Comparison of ENCODE assay signal across 1 cellular context in the genomic region with DNA sequence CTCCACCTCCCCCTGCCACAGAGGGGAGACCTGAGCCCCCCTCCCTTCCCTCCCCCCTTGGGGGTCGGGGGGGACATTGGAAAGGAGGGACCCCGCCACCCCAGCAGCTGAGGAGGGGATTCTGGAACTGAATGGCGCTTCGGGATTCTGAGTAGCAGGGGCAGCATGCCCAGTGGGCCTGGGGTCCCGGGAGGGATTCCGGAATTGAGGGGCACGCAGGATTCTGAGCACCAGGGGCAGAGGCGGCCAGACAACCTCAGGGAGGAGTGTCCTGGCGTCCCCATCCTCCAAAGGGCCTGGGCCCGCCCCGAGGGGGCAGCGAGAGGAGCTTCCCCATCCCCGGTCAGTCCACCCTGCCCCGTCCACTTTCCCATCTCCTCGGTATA.
TF ChIP-seq lines count a peak whose summit lies in the region.

No MANE protein-coding gene starts in this region.

TF ChIP-seq in endothelial cell of umbilical vein, 7 proteins besides CTCF, POLR2A, EP300 and RAD21:
- TF ChIP-seq FOS (IDR thresholded peaks at IDR 0.05; ENCODE audit: borderline replicate concordance, insufficient read depth, low read length) (no peak), JUN (IDR thresholded peaks at IDR 0.05; ENCODE audit: borderline replicate concordance, insufficient read depth, insufficient read length, low read depth) (no peak), EZH2 (IDR thresholded peaks at IDR 0.05; ENCODE audit: borderline replicate concordance, low read depth, low read length, severe bottlenecking) (no peak)
- TF ChIP-seq, protein P1, sequence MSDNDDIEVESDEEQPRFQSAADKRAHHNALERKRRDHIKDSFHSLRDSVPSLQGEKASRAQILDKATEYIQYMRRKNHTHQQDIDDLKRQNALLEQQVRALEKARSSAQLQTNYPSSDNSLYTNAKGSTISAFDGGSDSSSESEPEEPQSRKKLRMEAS (IDR thresholded peaks at IDR 0.05; ENCODE audit: insufficient read depth, insufficient read length): no peak
